30 cellular contexts compared by ENCODE assay signal in the genomic region with DNA sequence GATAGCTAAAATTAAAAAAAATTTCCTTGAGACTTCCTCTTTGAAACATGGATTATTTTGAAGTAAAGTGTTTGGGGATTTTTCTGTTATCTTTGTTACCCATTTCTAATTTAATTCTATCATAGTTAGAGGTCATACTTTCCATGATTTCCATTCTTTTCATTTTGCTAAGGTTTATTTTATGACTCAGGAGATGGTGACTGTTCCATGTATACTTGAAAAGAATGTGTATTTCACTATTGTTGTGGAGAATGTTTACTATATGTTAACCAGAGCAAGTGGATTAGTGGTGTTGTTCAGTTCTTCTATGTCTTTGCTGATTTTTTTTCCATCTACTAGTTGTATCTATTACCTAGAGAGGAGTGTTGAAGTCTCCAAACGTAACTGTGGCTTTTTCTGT.
A peak's percentile ranks its signal among the peaks of the same experiment; 100 is the strongest.
DNase-seq lines count a peak whose midpoint lies in the region; ATAC-seq, FAIRE-seq and TF ChIP-seq lines count a peak whose summit lies in the region.
"Had no signal": no experiment of that assay in that cellular context is flagged by ENCODE, and none has a peak within 500 bp of the region (broad histone marks: within the 10 kb centered on the region; RNA-seq: fewer than 3 reads in every experiment).

No MANE protein-coding gene starts in this region.

- intact Hi-C loops in head of caudate nucleus (cut with DNase I), result no loop called here

- ATAC-seq in A549, result no peak
- ATAC-seq: heart left ventricle; stimulated activated naive CD8-positive, alpha-beta T cell treated with anti-CD3 and anti-CD28 coated beads, Interleukin-15, amount 100 ng/mL, for 72 hours had no signal

- H3K4me1 ChIP-seq in A549 (peaks cover 7% of the 10 kb centered on the region; the same call in 1 of the 3 replicates), SJSA1 (replicated peaks) (peaks cover 27% of the 10 kb centered on the region)
- H3K4me1 ChIP-seq: neural progenitor cell, SJCRH30, uterus had no signal

- DNase-seq in A549 (ENCODE audit: low read depth in 1 of 2, low spot score in 1 of 2) (no peak), GM19239 (ENCODE audit: insufficient read length, low spot score) (no peak), SJSA1 (ENCODE audit: low read depth in 1 of 2, low spot score in 2 of 2) (peak in 1 of 2 experiments; percentile 66), fibroblast of peridontal ligament (ENCODE audit: extremely low read depth) (peak; percentile 55), head of caudate nucleus (no peak), NCI-H128 (lab: John Stamatoyannopoulos, UW; ENCODE audit: unreplicated experiment) (no peak), AML-193 (lab: John Stamatoyannopoulos, UW) (no peak), D341Med (ENCODE audit: low spot score) (no peak)
- DNase-seq: 8988T; activated CD4-positive, alpha-beta T cell treated with anti-CD3 and anti-CD28 coated beads for 48 hours; activated CD8-positive, alpha-beta memory T cell treated with anti-CD3 and anti-CD28 coated beads for 24 hours; activated effector memory CD4-positive, alpha-beta T cell treated with anti-CD3 and anti-CD28 coated beads, Interleukin-2, amount 50 U/mL, for 16 hours; activated naive CD8-positive, alpha-beta T cell treated with anti-CD3 and anti-CD28 coated beads, Interleukin-2, amount 10 ng/mL, durations not matched to agents 7 days and 5 days; activated T-cell treated with anti-CD3 and anti-CD28 coated beads, Interleukin-2, amount 50 U/mL, for 1 hour; CD4-positive, alpha-beta memory T cell; heart left ventricle; kidney; NCI-H1092 treated with DMSO at 0.1 percent for 48 hours; NCI-H187; NCI-H2171 treated with DMSO at 0.1 percent for 48 hours; NCI-H510A; SJCRH30; stimulated activated CD4-positive, alpha-beta T cell treated with anti-CD3 and anti-CD28 coated beads, Interleukin-1b, Interleukin-23, amount 100 ng/mL, for 48 hours; stimulated activated CD8-positive, alpha-beta memory T cell treated with anti-CD3 and anti-CD28 coated beads, Interleukin-4, amount 100 ng/mL, for 48 hours; stimulated activated naive CD8-positive, alpha-beta T cell treated with anti-CD3 and anti-CD28 coated beads, Interleukin-15, amount 100 ng/mL, for 72 hours; uterus had no signal

- FAIRE-seq in A549 (lab: Jason Lieb, UNC) (no peak), GM19239 (lab: Jason Lieb, UNC) (peak; percentile 31)
- FAIRE-seq: G401.6, kidney had no signal

- H3K27ac ChIP-seq in A549 (no peak overlapping the region), SJSA1 (peak overlapping the region; percentile 64)
- H3K27ac ChIP-seq: neural progenitor cell, SJCRH30, thoracic aorta, uterus had no signal

- no peaks in the 10 kb centered on the region for H3K27me3 ChIP-seq in SJSA1 (replicated peaks)
- H3K27me3 ChIP-seq: neural progenitor cell, SJCRH30, uterus had no signal

- no peaks in the 10 kb centered on the region for H3K36me3 ChIP-seq in SJSA1
- H3K36me3 ChIP-seq: heart left ventricle, neural progenitor cell, SJCRH30, thoracic aorta, uterus had no signal

- POLR2A ChIA-PET in A549 (lab: Yijun Ruan, JAX), result no interaction called here

- CTCF ChIA-PET in A549 (lab: Yijun Ruan, JAX), result interaction anchor here (0.7 kb wide), 1 partner anchor 250 kb away, joined by 6 read pairs; no protein-coding TSS in a partner anchor

- TF ChIP-seq EP300 in A549 (IDR thresholded peaks at IDR 0.05), result no peak

- TF ChIP-seq RAD21 in A549 (conservative IDR thresholded peaks at IDR 0.05 in 1 of 2, IDR thresholded peaks at IDR 0.05 in 1 of 2), result no peak

- H3K4me3 ChIP-seq in A549 (no peak overlapping the region), SJSA1 (no peak overlapping the region)
- H3K4me3 ChIP-seq: heart left ventricle, neural progenitor cell, SJCRH30, smooth muscle cell, thoracic aorta, uterus had no signal

- H3K9me3 ChIP-seq in A549 (peaks cover 4% of the 10 kb centered on the region; the same call in 1 of the 3 replicates), SJSA1 (replicated peaks) (peaks cover 5% of the 10 kb centered on the region)
- H3K9me3 ChIP-seq: thoracic aorta, uterus had no signal

- no peak for TF ChIP-seq CTCF in A549 (IDR thresholded peaks at IDR 0.05)

- no peak for TF ChIP-seq POLR2A in A549 (IDR thresholded peaks at IDR 0.05; ENCODE audit: low read length)

- 67% methylated on average over 1 of the region's 1 CpG for WGBS in A549 (ENCODE audit: missing lambda C conversion rate)

- H3K4me2 ChIP-seq in A549, result peak overlapping the region; percentile 11; the same call in 2 of the 3 replicates
- H3K4me2 ChIP-seq: neural progenitor cell, smooth muscle cell had no signal

TF ChIP-seq in A549, 52 proteins besides CTCF, POLR2A, EP300 and RAD21:
- TF ChIP-seq JUNB (IDR thresholded peaks at IDR 0.05) (no peak), RCOR1 (IDR thresholded peaks at IDR 0.05; ENCODE audit: low read depth, low read length) (no peak), TP53 (CRISPR knock-in tag; IDR thresholded peaks at IDR 0.05) (no peak)
- TF ChIP-seq, protein P1, sequence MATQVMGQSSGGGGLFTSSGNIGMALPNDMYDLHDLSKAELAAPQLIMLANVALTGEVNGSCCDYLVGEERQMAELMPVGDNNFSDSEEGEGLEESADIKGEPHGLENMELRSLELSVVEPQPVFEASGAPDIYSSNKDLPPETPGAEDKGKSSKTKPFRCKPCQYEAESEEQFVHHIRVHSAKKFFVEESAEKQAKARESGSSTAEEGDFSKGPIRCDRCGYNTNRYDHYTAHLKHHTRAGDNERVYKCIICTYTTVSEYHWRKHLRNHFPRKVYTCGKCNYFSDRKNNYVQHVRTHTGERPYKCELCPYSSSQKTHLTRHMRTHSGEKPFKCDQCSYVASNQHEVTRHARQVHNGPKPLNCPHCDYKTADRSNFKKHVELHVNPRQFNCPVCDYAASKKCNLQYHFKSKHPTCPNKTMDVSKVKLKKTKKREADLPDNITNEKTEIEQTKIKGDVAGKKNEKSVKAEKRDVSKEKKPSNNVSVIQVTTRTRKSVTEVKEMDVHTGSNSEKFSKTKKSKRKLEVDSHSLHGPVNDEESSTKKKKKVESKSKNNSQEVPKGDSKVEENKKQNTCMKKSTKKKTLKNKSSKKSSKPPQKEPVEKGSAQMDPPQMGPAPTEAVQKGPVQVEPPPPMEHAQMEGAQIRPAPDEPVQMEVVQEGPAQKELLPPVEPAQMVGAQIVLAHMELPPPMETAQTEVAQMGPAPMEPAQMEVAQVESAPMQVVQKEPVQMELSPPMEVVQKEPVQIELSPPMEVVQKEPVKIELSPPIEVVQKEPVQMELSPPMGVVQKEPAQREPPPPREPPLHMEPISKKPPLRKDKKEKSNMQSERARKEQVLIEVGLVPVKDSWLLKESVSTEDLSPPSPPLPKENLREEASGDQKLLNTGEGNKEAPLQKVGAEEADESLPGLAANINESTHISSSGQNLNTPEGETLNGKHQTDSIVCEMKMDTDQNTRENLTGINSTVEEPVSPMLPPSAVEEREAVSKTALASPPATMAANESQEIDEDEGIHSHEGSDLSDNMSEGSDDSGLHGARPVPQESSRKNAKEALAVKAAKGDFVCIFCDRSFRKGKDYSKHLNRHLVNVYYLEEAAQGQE (IDR thresholded peaks at IDR 0.05), result no peak
